Comparison of ENCODE assay signal across 18 cellular contexts in genomic region chr3:169628567-169628966, GRCh38. TPM values are rescaled to one million over a fixed set of nuclear protein-coding genes. Genes with fewer than 3 reads are reported as not detected.
"Had no signal": no experiment of that assay in that cellular context is flagged by ENCODE, and none has a peak within 500 bp of the region (broad histone marks: within the 10 kb centered on the region; RNA-seq: fewer than 3 reads in every experiment).

No MANE protein-coding gene starts in this region.

- H3K27ac ChIP-seq: epithelial cell of prostate, esophagus muscularis mucosa, gastrocnemius medialis, spleen, transverse colon had no signal

- H3K4me3 ChIP-seq: esophagus muscularis mucosa, gastrocnemius medialis, spleen, transverse colon had no signal

- H3K4me1 Mint-ChIP-seq: immature natural killer cell; stimulated activated memory B cell treated with anti-CD40 and anti-IgM and Interleukin-4, amounts not matched to agents 10 μg/mL and 1 μg/mL and 100 μg/mL, for 72 hours had no signal

- H3K27me3 ChIP-seq: gastrocnemius medialis, transverse colon had no signal

- H3K36me3 ChIP-seq: esophagus muscularis mucosa, gastrocnemius medialis, spleen, transverse colon had no signal

- DNase-seq: effector memory CD4-positive, alpha-beta T cell; gastrocnemius medialis; immature natural killer cell; left cardiac atrium; left ventricle myocardium superior; mammary epithelial cell; naive thymus-derived CD4-positive, alpha-beta T cell; nephron progenitor cell; spleen; stimulated activated CD4-positive, alpha-beta T cell treated with anti-CD3 and anti-CD28 coated beads, Interleukin-15, amount 100 ng/mL, for 24 hours; stimulated activated CD4-positive, alpha-beta T cell treated with anti-CD3 and anti-CD28 coated beads, Interleukin-1b, Interleukin-23, amount 100 ng/mL, for 48 hours; stimulated activated CD4-positive, alpha-beta T cell treated with anti-CD3 and anti-CD28 coated beads, Interleukin-4, amount 100 ng/mL, for 24 hours; transverse colon had no signal

- ATAC-seq: gastrocnemius medialis; left cardiac atrium; left ventricle myocardium superior; naive thymus-derived CD4-positive, alpha-beta T cell; sciatic nerve; stimulated activated memory B cell treated with anti-CD40 and anti-IgM and Interleukin-4, amounts not matched to agents 10 μg/mL and 1 μg/mL and 100 μg/mL, for 72 hours had no signal

- H3K9me3 Mint-ChIP-seq: naive thymus-derived CD4-positive, alpha-beta T cell; nephron progenitor cell; stimulated activated memory B cell treated with anti-CD40 and anti-IgM and Interleukin-4, amounts not matched to agents 10 μg/mL and 1 μg/mL and 100 μg/mL, for 72 hours; stimulated activated naive CD8-positive, alpha-beta T cell treated with anti-CD3 and anti-CD28 coated beads, Interleukin-15, Interleukin-2, amounts not matched to agents 100 ng/mL and 50 ng/mL, for 24 hours had no signal

- H3K27ac Mint-ChIP-seq: immature natural killer cell; naive thymus-derived CD4-positive, alpha-beta T cell; nephron progenitor cell; stimulated activated memory B cell treated with anti-CD40 and anti-IgM and Interleukin-4, amounts not matched to agents 10 μg/mL and 1 μg/mL and 100 μg/mL, for 72 hours; stimulated activated naive CD8-positive, alpha-beta T cell treated with anti-CD3 and anti-CD28 coated beads, Interleukin-15, Interleukin-2, amounts not matched to agents 100 ng/mL and 50 ng/mL, for 24 hours had no signal

- H3K4me3 Mint-ChIP-seq: immature natural killer cell; naive thymus-derived CD4-positive, alpha-beta T cell; nephron progenitor cell; stimulated activated memory B cell treated with anti-CD40 and anti-IgM and Interleukin-4, amounts not matched to agents 10 μg/mL and 1 μg/mL and 100 μg/mL, for 72 hours; stimulated activated naive CD8-positive, alpha-beta T cell treated with anti-CD3 and anti-CD28 coated beads, Interleukin-15, Interleukin-2, amounts not matched to agents 100 ng/mL and 50 ng/mL, for 24 hours had no signal

- H3K9me3 ChIP-seq: esophagus muscularis mucosa, gastrocnemius medialis, spleen, transverse colon had no signal

- H3K36me3 Mint-ChIP-seq: immature natural killer cell; stimulated activated memory B cell treated with anti-CD40 and anti-IgM and Interleukin-4, amounts not matched to agents 10 μg/mL and 1 μg/mL and 100 μg/mL, for 72 hours had no signal

- H3K4me1 ChIP-seq: gastrocnemius medialis, spleen had no signal

RNA-seq across cellular contexts. Expression of gene MECOM, which starts 34.9 kb away (rescaled TPM):
- polyA plus RNA-seq: immature natural killer cell; naive thymus-derived CD4-positive, alpha-beta T cell had no signal
